In genomic region chr22:44702479-44703219, GRCh38 we compare ENCODE assay signal across 8 cellular contexts. TPM values are rescaled to one million over a fixed set of nuclear protein-coding genes. Genes with fewer than 3 reads are reported as not detected.
A peak's percentile ranks its signal among the peaks of the same experiment; 100 is the strongest.
DNase-seq lines count a peak whose midpoint lies in the region; ATAC-seq and TF ChIP-seq lines count a peak whose summit lies in the region.

No MANE protein-coding gene starts in this region.

- no peak overlapping the region for H2AK5ac ChIP-seq in IMR-90 (ENCODE audit: low read depth, low read length)

- no peak overlapping the region for H2BK20ac ChIP-seq in IMR-90 (ENCODE audit: low read depth, low read length)

- peak overlapping the region; percentile 5 for H3K9ac ChIP-seq in IMR-90 (ENCODE audit: low read depth, low read length)

- no peak overlapping the region; the same call in 1 of the 2 replicates for H4K91ac ChIP-seq in IMR-90 (ENCODE audit: insufficient read depth, low read depth, low read length)

- DNase-seq in AG10803 (ENCODE audit: low read depth) = peak; percentile 25
- peak; percentile 54 for DNase-seq in IMR-90
- peak; percentile 47 for DNase-seq in activated naive CD4-positive, alpha-beta T cell treated with anti-CD3 and anti-CD28 coated beads, Interleukin-2, amount 50 U/mL, for 16 hours
- peak; percentile 89 for DNase-seq in spleen
- DNase-seq in NK-92 treated with Interleukin-12 subunit alpha and Interleukin-12 subunit beta, amount 100 ng/mL, for 24 hours (lab: John Stamatoyannopoulos, UW) = no peak

- in situ Hi-C loops in IMR-90 (cut with MboI; ENCODE audit: low sequenced_read_pairs) = no loop called here

- peaks cover 1% of the 10 kb centered on the region; the same call in 1 of the 2 replicates for H3K36me3 ChIP-seq in IMR-90 (ENCODE audit: control insufficient read depth, insufficient read depth, low read length)
- peaks cover 0 to 18% (median 0%) of the 10 kb centered on the region in 6 donors for H3K36me3 ChIP-seq in spleen

- H3K56ac ChIP-seq in IMR-90 (ENCODE audit: extremely low read depth, insufficient read depth, low read length) = no peak overlapping the region; the same call in 1 of the 2 replicates

- H2BK120ac ChIP-seq in IMR-90 (ENCODE audit: low read depth, low read length) = no peak overlapping the region; the same call in 1 of the 2 replicates

- POLR2A ChIA-PET in IMR-90 (lab: Charles Lee; ENCODE audit: unreplicated experiment) = no interaction called here

- H2BK15ac ChIP-seq in IMR-90 (ENCODE audit: low read depth, low read length) = no peak overlapping the region

- peak; percentile 20 for ATAC-seq in GM19438 (IDR thresholded peaks at IDR 0.05; ENCODE audit: low read depth, unreplicated experiment)
- peak; percentile 4; the same call in 1 of the 2 replicates for ATAC-seq in IMR-90 (ENCODE audit: low read depth)
- ATAC-seq in GM18498 (IDR thresholded peaks at IDR 0.05; ENCODE audit: unreplicated experiment) = no peak

- H4K20me1 ChIP-seq in IMR-90 (ENCODE audit: insufficient read depth, low read length) = peaks cover 22% of the 10 kb centered on the region

- H4K5ac ChIP-seq in IMR-90 (ENCODE audit: low read depth, low read length) = no peak overlapping the region

- H3K4me3 ChIP-seq in AG10803 (ENCODE audit: low read length) = peak overlapping the region; percentile 55
- H3K4me3 ChIP-seq in IMR-90 (ENCODE audit: insufficient read depth, low read depth, low read length) = peak overlapping the region; percentile 62
- H3K4me3 ChIP-seq in iPS-18c (ENCODE audit: insufficient read depth, low read depth, low read length) = peak overlapping the region; percentile 50
- peak overlapping the region; percentile 60 to 96 (median 89) for H3K4me3 ChIP-seq in spleen

- H2BK5ac ChIP-seq in IMR-90 (ENCODE audit: low read depth, low read length, poor library complexity, severe bottlenecking) = no peak overlapping the region

- H3K9me1 ChIP-seq in IMR-90 (ENCODE audit: insufficient read depth, low read length) = peaks cover 13% of the 10 kb centered on the region; the same call in 1 of the 2 replicates

- no peak overlapping the region for H3K14ac ChIP-seq in IMR-90 (replicated peaks; ENCODE audit: low read depth, low read length)

- H3K4me1 ChIP-seq in IMR-90 (ENCODE audit: control insufficient read depth, insufficient read depth, low read length) = peaks cover 37% of the 10 kb centered on the region
- H3K4me1 ChIP-seq in spleen = peaks cover 20 to 86% (median 63%) of the 10 kb centered on the region in 6 donors

- intact Hi-C loops in IMR-90 (cut with micrococcal nuclease) = no loop called here
- intact Hi-C loops in spleen (cut with DNase I; ENCODE audit: low total_unique reads) = no loop called here

- no peaks in the 10 kb centered on the region for H3K9me3 ChIP-seq in IMR-90 (ENCODE audit: control insufficient read depth, insufficient read depth, low read length)
- peaks cover 2% of the 10 kb centered on the region for H3K9me3 ChIP-seq in iPS-18c (ENCODE audit: control insufficient read depth, insufficient read depth, low read length)
- no peaks in the 10 kb centered on the region for H3K9me3 ChIP-seq in spleen

- no peak for TF ChIP-seq RAD21 in IMR-90 (IDR thresholded peaks at IDR 0.05; ENCODE audit: low read length)

- no TSS peak for BruUV-seq in IMR-90 (replicated peaks; lab: Mats Ljungman, UMichigan)

- peak overlapping the region; percentile 84 for H2AFZ ChIP-seq in IMR-90 (replicated peaks; ENCODE audit: low read length, poor library complexity)

- 2% methylated on average over 43 of the region's 61 CpGs; no CpG with 5 or more reads in 1 of the 2 experiments for WGBS in IMR-90 (ENCODE audit: extremely low coverage in 2 of 2, insufficient read length in 1 of 2), 2 experiments
- WGBS in spleen, 5 donors = 1 to 2% (median 1%) methylated on average over 36 to 61 of the region's 61 CpGs

- H3K27ac ChIP-seq in IMR-90 (ENCODE audit: insufficient read depth, low read length) = no peak overlapping the region; the same call in 1 of the 2 replicates
- H3K27ac ChIP-seq in spleen = peak overlapping the region in 7 of 8 donors; percentile 38 to 88 (median 78)

- H3K4ac ChIP-seq in IMR-90 (ENCODE audit: low read depth, low read length) = peak overlapping the region; percentile 40

- TF ChIP-seq CTCF in AG10803 (conservative IDR thresholded peaks at IDR 0.05; ENCODE audit: low read length) = no peak
- TF ChIP-seq CTCF in IMR-90 (conservative IDR thresholded peaks at IDR 0.05; ENCODE audit: low read depth, low read length) = peak; percentile 29; the same call in 1 of the 2 replicates
- TF ChIP-seq CTCF in spleen (IDR thresholded peaks at IDR 0.05 in 8 of 11, conservative IDR thresholded peaks at IDR 0.05 in 3 of 11) = peak in 1 of 11 experiments; percentile 15

- H3K27me3 ChIP-seq in IMR-90 (ENCODE audit: control insufficient read depth, insufficient read depth, low read length) (no peaks in the 10 kb centered on the region), spleen (replicated peaks in 1 of 7) (peaks cover 0 to 16% (median 0%) of the 10 kb centered on the region in 7 donors)

- TF ChIP-seq POLR2A in IMR-90 (IDR thresholded peaks at IDR 0.05; ENCODE audit: low read depth, low read length) = no peak
- no peak for TF ChIP-seq POLR2A in spleen (IDR thresholded peaks at IDR 0.05)

- peak overlapping the region in 1 of 2 experiments; percentile 12; a peak in 1 of 4 replicates for H4K8ac ChIP-seq in IMR-90 (ENCODE audit: low read depth in 2 of 2, low read length in 2 of 2)

- no peak overlapping the region; the same call in 1 of the 2 replicates for H3K18ac ChIP-seq in IMR-90 (ENCODE audit: low read depth, low read length)

- peak overlapping the region; percentile 60; the same call in 1 of the 2 replicates for H3K23ac ChIP-seq in IMR-90 (ENCODE audit: low read depth, low read length)

- H2AK9ac ChIP-seq in IMR-90 (replicated peaks; ENCODE audit: low read depth, low read length, poor library complexity) = peak overlapping the region; percentile 84

- H3K79me1 ChIP-seq in IMR-90 (ENCODE audit: low read depth in 1 of 2, low read length in 2 of 2) = peaks cover 17 to 30% of the 10 kb centered on the region in 2 experiments

- CTCF ChIA-PET in IMR-90 (lab: Yijun Ruan, JAX) = no interaction called here

- peak overlapping the region; percentile 50 for H3K4me2 ChIP-seq in IMR-90 (ENCODE audit: low read depth, low read length)

- dilution Hi-C loops in IMR-90 (cut with HindIII; ENCODE audit: low sequenced_read_pairs, unreplicated experiment) = no loop called here

TF ChIP-seq in IMR-90, 13 proteins besides CTCF, POLR2A, EP300 and RAD21:
- TF ChIP-seq CHD1 (IDR thresholded peaks at IDR 0.05; ENCODE audit: low read depth, low read length) (no peak), RCOR1 (IDR thresholded peaks at IDR 0.05; ENCODE audit: insufficient replicate concordance, low read length) (no peak), CEBPB (IDR thresholded peaks at IDR 0.05; ENCODE audit: low read depth, low read length) (no peak), MXI1 (IDR thresholded peaks at IDR 0.05; ENCODE audit: borderline replicate concordance, low read depth, low read length) (peak; percentile 54; the same call in 1 of the 2 replicates), MAZ (IDR thresholded peaks at IDR 0.05; ENCODE audit: borderline replicate concordance, low read depth, low read length) (0 out of 2 replicates have a peak, but pooled peaks have one; percentile 14), SMC3 (IDR thresholded peaks at IDR 0.05; ENCODE audit: low read depth, low read length) (0 out of 2 replicates have a peak, but pooled peaks have one; percentile 9), ELK1 (IDR thresholded peaks at IDR 0.05; ENCODE audit: borderline replicate concordance, low read depth, low read length) (no peak)

RNA-seq across cellular contexts. Expression of gene PRR5, which starts 0.6 kb away (rescaled TPM):
- total RNA-seq in IMR-90 (2012; rRNA removed) (7.5 and 8.1 TPM in 2 replicates), spleen (10 to 100 TPM; 49.0 to 85.6 (median 77.9) TPM)
- polyA plus RNA-seq in IMR-90 (2012; rRNA removed) (23.1 and 24.3 TPM in 2 replicates), spleen (10 to 100 TPM; 31.3 to 83.1 (median 57.5) TPM)
- 17.7 and 39.4 TPM in 2 replicates for polyA plus RNA-seq in IMR-90 (2012; cell fraction: cytosol; rRNA removed)
- 39.7 and 77.7 TPM in 2 replicates for polyA plus RNA-seq in IMR-90 (2012; cell fraction: nucleus; rRNA removed; ENCODE audit: low replicate concordance)

RNA-seq across cellular contexts. Expression of gene ARHGAP8, which starts 49.7 kb away (rescaled TPM):
- total RNA-seq in IMR-90 (2012; rRNA removed) (0.18 and 0.28 TPM in 2 replicates), spleen (10 to 100 TPM; 13.8 to 71.6 (median 20.1) TPM)
- polyA plus RNA-seq in IMR-90 (2012; rRNA removed) (0.06 and 0.21 TPM in 2 replicates), spleen (10 to 100 TPM in 2 of 3 donors, 1 to 10 TPM in 1; 2.7 to 34.9 (median 16.4) TPM)
- 0.11 and 0.17 TPM in 2 replicates for polyA plus RNA-seq in IMR-90 (2012; cell fraction: cytosol; rRNA removed)
- 0.78 and 0.85 TPM in 2 replicates for polyA plus RNA-seq in IMR-90 (2012; cell fraction: nucleus; rRNA removed; ENCODE audit: low replicate concordance)

Comparison
In these comparisons a context has a peak if more than half of its experiments do, and no peak if none do; other contexts are left out.
1. RNA of gene ARHGAP8, which starts 49.7 kb away (total RNA-seq): 13.8 to 71.6 TPM in spleen; 0.18 to 0.28 TPM in IMR-90; every median in the first group is over 10 times any median in the second.
2. Peak in every context shown above with its lines, with median percentiles within 50 percentile points of each other: H3K4me3 ChIP-seq.